Comparison of ENCODE assay signal across 7 cellular contexts in the genomic region with DNA sequence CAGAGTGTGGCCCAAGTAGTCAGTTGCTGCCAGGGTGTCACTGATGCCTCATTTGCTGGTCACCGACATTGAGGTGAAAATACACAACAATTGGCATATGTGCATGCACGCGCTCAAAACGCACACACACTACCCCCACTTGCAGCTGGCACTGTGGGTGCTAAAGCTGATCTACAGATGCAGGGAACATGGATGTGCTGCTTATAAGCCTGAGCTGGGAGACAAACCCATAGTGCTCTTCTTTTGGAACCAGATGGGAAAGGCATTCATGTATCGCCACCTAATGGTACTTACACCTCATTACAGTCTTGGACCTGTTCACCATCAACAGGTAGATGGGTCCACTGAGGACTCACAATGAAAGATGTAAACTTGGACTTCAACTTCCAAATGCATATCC.
DNase-seq lines count a peak whose midpoint lies in the region; ATAC-seq and TF ChIP-seq lines count a peak whose summit lies in the region.

No MANE protein-coding gene starts in this region.

- H3K27me3 Mint-ChIP-seq in T-helper 2 cell treated with Interferon-gamma antibody and Interleukin-4, amounts not matched to agents 5 μg/mL and 100 μg/mL, for 36 hours (ENCODE audit: low read depth): peaks cover 2% of the 10 kb centered on the region

- no peaks in the 10 kb centered on the region for H3K9me3 Mint-ChIP-seq in stimulated activated effector memory CD8-positive, alpha-beta T cell treated with anti-CD3 and anti-CD28 coated beads, Interleukin-12 subunit alpha, Interleukin-12 subunit beta, amount 100 ng/mL, for 72 hours
- H3K9me3 Mint-ChIP-seq in T-helper 2 cell treated with Interferon-gamma antibody and Interleukin-4, amounts not matched to agents 5 μg/mL and 100 μg/mL, for 36 hours: no peaks in the 10 kb centered on the region

- no peaks in the 10 kb centered on the region for H4K20me1 ChIP-seq in OCI-LY1 (ENCODE audit: insufficient read depth, low read length)

- no peak overlapping the region for H3K4me3 ChIP-seq in GM12875 (ENCODE audit: low read depth, low read length)
- H3K4me3 ChIP-seq in OCI-LY1 (ENCODE audit: low read depth, low read length, poor library complexity, severe bottlenecking): no peak overlapping the region

- H3K27ac ChIP-seq in OCI-LY1 (ENCODE audit: low read depth, low read length, poor library complexity, severe bottlenecking): no peak overlapping the region

- H3K36me3 ChIP-seq in OCI-LY1 (ENCODE audit: insufficient read depth, low read length): no peaks in the 10 kb centered on the region

- H3K4me1 ChIP-seq in OCI-LY1 (ENCODE audit: insufficient read depth, low read length, severe bottlenecking): no peaks in the 10 kb centered on the region

- H3K4me1 Mint-ChIP-seq in stimulated activated effector memory CD8-positive, alpha-beta T cell treated with anti-CD3 and anti-CD28 coated beads, Interleukin-12 subunit alpha, Interleukin-12 subunit beta, amount 100 ng/mL, for 72 hours: no peaks in the 10 kb centered on the region
- no peaks in the 10 kb centered on the region for H3K4me1 Mint-ChIP-seq in T-helper 2 cell treated with Interferon-gamma antibody and Interleukin-4, amounts not matched to agents 5 μg/mL and 100 μg/mL, for 36 hours (ENCODE audit: low read depth)

- no peak overlapping the region for H2AFZ ChIP-seq in OCI-LY1 (ENCODE audit: low read length)

- no peak overlapping the region for H3K4me3 Mint-ChIP-seq in stimulated activated effector memory CD8-positive, alpha-beta T cell treated with anti-CD3 and anti-CD28 coated beads, Interleukin-12 subunit alpha, Interleukin-12 subunit beta, amount 100 ng/mL, for 72 hours
- H3K4me3 Mint-ChIP-seq in T-helper 2 cell treated with Interferon-gamma antibody and Interleukin-4, amounts not matched to agents 5 μg/mL and 100 μg/mL, for 36 hours: no peak overlapping the region

- no peak overlapping the region for H3K9ac ChIP-seq in OCI-LY1 (ENCODE audit: low read length)

- no peaks in the 10 kb centered on the region for H3K9me2 ChIP-seq in OCI-LY1 (ENCODE audit: low read depth, low read length)

- no peak overlapping the region for H3K4me2 ChIP-seq in OCI-LY1 (ENCODE audit: low read length)

- no peaks in the 10 kb centered on the region for H3F3A ChIP-seq in OCI-LY1 (ENCODE audit: insufficient read depth, low read length)

- H3K36me3 Mint-ChIP-seq in stimulated activated effector memory CD8-positive, alpha-beta T cell treated with anti-CD3 and anti-CD28 coated beads, Interleukin-12 subunit alpha, Interleukin-12 subunit beta, amount 100 ng/mL, for 72 hours: no peaks in the 10 kb centered on the region
- no peaks in the 10 kb centered on the region for H3K36me3 Mint-ChIP-seq in T-helper 2 cell treated with Interferon-gamma antibody and Interleukin-4, amounts not matched to agents 5 μg/mL and 100 μg/mL, for 36 hours (ENCODE audit: low read depth)

- H3K27ac Mint-ChIP-seq in stimulated activated effector memory CD8-positive, alpha-beta T cell treated with anti-CD3 and anti-CD28 coated beads, Interleukin-12 subunit alpha, Interleukin-12 subunit beta, amount 100 ng/mL, for 72 hours: no peak overlapping the region
- H3K27ac Mint-ChIP-seq in T-helper 2 cell treated with Interferon-gamma antibody and Interleukin-4, amounts not matched to agents 5 μg/mL and 100 μg/mL, for 36 hours: no peak overlapping the region

- DNase-seq in HT1080 (ENCODE audit: low read depth): peak; percentile 61
- DNase-seq in stimulated activated effector memory CD8-positive, alpha-beta T cell treated with anti-CD3 and anti-CD28 coated beads, Interleukin-12 subunit alpha, Interleukin-12 subunit beta, amount 100 ng/mL, for 72 hours (ENCODE audit: low spot score in 2 of 2): no peak
- DNase-seq in T-helper 2 cell treated with Interferon-gamma antibody and Interleukin-4, amounts not matched to agents 5 μg/mL and 100 μg/mL, for 36 hours (ENCODE audit: low spot score): no peak

- TF ChIP-seq CTCF in GM12875 (IDR thresholded peaks at IDR 0.05; ENCODE audit: borderline replicate concordance, insufficient read depth, low read depth, low read length) (peak; percentile 65; the same call in 1 of the 2 replicates), OCI-LY1 (IDR thresholded peaks at IDR 0.05; ENCODE audit: low read length) (peak; percentile 66)

- no peaks in the 10 kb centered on the region for H3K9me3 ChIP-seq in OCI-LY1 (ENCODE audit: low read length)

- ATAC-seq in esophagus mucosa (peak; percentile 78), HG03175 (IDR thresholded peaks at IDR 0.05; ENCODE audit: unreplicated experiment) (no peak)
- ATAC-seq in stimulated activated effector memory CD8-positive, alpha-beta T cell treated with anti-CD3 and anti-CD28 coated beads, Interleukin-12 subunit alpha, Interleukin-12 subunit beta, amount 100 ng/mL, for 72 hours: peak; percentile 33

- no peaks in the 10 kb centered on the region for H3K27me3 ChIP-seq in OCI-LY1 (ENCODE audit: insufficient read depth, low read length)

- H3K79me2 ChIP-seq in OCI-LY1 (ENCODE audit: insufficient read depth, low read length): no peaks in the 10 kb centered on the region
